ENCODE assay signal across 27 cellular contexts in the genomic region with DNA sequence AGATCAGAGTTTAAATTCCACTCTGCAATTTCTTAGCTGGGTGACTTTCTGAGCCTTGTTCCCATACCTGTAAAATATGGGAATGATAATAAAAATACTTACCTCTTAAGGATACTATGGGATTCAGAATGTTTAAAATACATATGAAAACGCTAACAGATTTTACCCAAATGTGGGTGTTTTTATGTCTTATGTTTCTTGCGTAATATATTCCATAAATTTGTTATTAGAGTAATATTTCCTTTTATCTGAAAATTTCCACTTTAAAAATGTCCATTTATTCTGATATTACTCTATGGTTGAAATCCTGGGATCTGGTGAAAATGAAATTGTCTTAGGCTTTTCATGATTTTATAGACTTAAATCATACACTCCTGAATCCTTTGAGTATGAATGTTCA.
"Had no signal": no experiment of that assay in that cellular context is flagged by ENCODE, and none has a peak within 500 bp of the region (broad histone marks: within the 10 kb centered on the region; RNA-seq: fewer than 3 reads in every experiment).

No MANE protein-coding gene starts in this region.

- H3K36me3 ChIP-seq: gastroesophageal sphincter, ovary, sigmoid colon, tibial artery had no signal

- FAIRE-seq: colon had no signal

- H3K4me3 ChIP-seq: dorsolateral prefrontal cortex, gastroesophageal sphincter, heart right ventricle, lung, ovary, sigmoid colon, testis, tibial artery had no signal

- H3K9me3 ChIP-seq: gastroesophageal sphincter, heart right ventricle, ovary, sigmoid colon, testis, tibial artery had no signal

- ATAC-seq: gastroesophageal sphincter; heart right ventricle; naive thymus-derived CD4-positive, alpha-beta T cell; stimulated activated effector memory CD8-positive, alpha-beta T cell treated with anti-CD3 and anti-CD28 coated beads, Interleukin-12 subunit alpha, Interleukin-12 subunit beta, amount 100 ng/mL, for 72 hours had no signal

- H3K27ac ChIP-seq: gastroesophageal sphincter, ovary, sigmoid colon, testis, tibial artery had no signal

- DNase-seq: caudate nucleus; dorsolateral prefrontal cortex; effector CD4-positive, alpha-beta T cell; heart right ventricle; hypothalamus; immature natural killer cell; islet precursor cell; kidney glomerular epithelial cell; mesenchymal stem cell; naive thymus-derived CD4-positive, alpha-beta T cell; occipital lobe; ovary; posterior cingulate gyrus; retina; sigmoid colon; stimulated activated CD4-positive, alpha-beta T cell treated with anti-CD3 and anti-CD28 coated beads, Interleukin-2, amount 100 ng/mL, for 24 hours; stimulated activated CD4-positive, alpha-beta T cell treated with anti-CD3 and anti-CD28 coated beads, Interleukin-4, amount 100 ng/mL, for 24 hours; stimulated activated naive CD4-positive, alpha-beta T cell treated with Interleukin-2 at 50 U/mL for 16 hours; substantia nigra; testis; tibial artery had no signal

- H3K4me3 Mint-ChIP-seq: immature natural killer cell; mesothelial cell of epicardium; naive thymus-derived CD4-positive, alpha-beta T cell; stimulated activated effector memory CD8-positive, alpha-beta T cell treated with anti-CD3 and anti-CD28 coated beads, Interleukin-12 subunit alpha, Interleukin-12 subunit beta, amount 100 ng/mL, for 72 hours; type B pancreatic cell had no signal

- H3K27ac Mint-ChIP-seq: mesothelial cell of epicardium; stimulated activated effector memory CD8-positive, alpha-beta T cell treated with anti-CD3 and anti-CD28 coated beads, Interleukin-12 subunit alpha, Interleukin-12 subunit beta, amount 100 ng/mL, for 72 hours; type B pancreatic cell had no signal

- H3K27me3 Mint-ChIP-seq: naive thymus-derived CD4-positive, alpha-beta T cell; type B pancreatic cell had no signal

- H3K27me3 ChIP-seq: dorsolateral prefrontal cortex, gastroesophageal sphincter, heart right ventricle, ovary, sigmoid colon, testis, tibial artery had no signal
